In genomic region chr4:7967501-7968261, GRCh38 we compare ENCODE assay signal across 11 cellular contexts. TPM values are rescaled to one million over a fixed set of nuclear protein-coding genes. Genes with fewer than 3 reads are reported as not detected.
DNase-seq lines count a peak whose midpoint lies in the region; ATAC-seq and TF ChIP-seq lines count a peak whose summit lies in the region.
"Had no signal": no experiment of that assay in that cellular context is flagged by ENCODE, and none has a peak within 500 bp of the region (broad histone marks: within the 10 kb centered on the region; RNA-seq: fewer than 3 reads in every experiment).

No MANE protein-coding gene starts in this region.

- H3K9ac ChIP-seq in H9 (ENCODE audit: extremely low read depth, insufficient read length, low read length), result no peak overlapping the region

- no peak overlapping the region for H4K91ac ChIP-seq in H9 (ENCODE audit: insufficient read length, low read depth, low read length)

- BruUV-seq in A673 (replicated peaks; lab: Mats Ljungman, UMichigan), result no TSS peak

- CTCF ChIA-PET in A673 (lab: Charles Lee), result interaction anchor here (0.9 kb wide), 1 partner anchor 30 kb away, joined by 3 read pairs; no protein-coding TSS in a partner anchor

- H4K20me1 ChIP-seq in H9 (ENCODE audit: control insufficient read depth, insufficient read depth, insufficient read length), result peaks cover 2% of the 10 kb centered on the region

- no peak overlapping the region for H3K56ac ChIP-seq in H9 (ENCODE audit: insufficient read length, low read depth, low read length)

- POLR2A ChIA-PET in A673 (lab: Charles Lee; ENCODE audit: low non-redundant PET), result no interaction called here

- no peaks in the 10 kb centered on the region; the same call in 1 of the 2 replicates for H3K27me3 Mint-ChIP-seq in H9 (ENCODE audit: low read depth)

- H4K5ac ChIP-seq in H9 (ENCODE audit: insufficient read length, low read depth, low read length), result no peak overlapping the region

- H3K4ac ChIP-seq in H9 (ENCODE audit: low read depth, low read length), result no peak overlapping the region

- no peak overlapping the region for H2BK15ac ChIP-seq in H9 (ENCODE audit: low read depth, low read length)

- peaks cover 19 to 26% of the 10 kb centered on the region in 2 experiments for H3K4me1 Mint-ChIP-seq in H9

- H3K36me3 ChIP-seq in A673 (ENCODE audit: insufficient read depth, low read length, poor library complexity, severe bottlenecking) (no peaks in the 10 kb centered on the region), mucosa of descending colon (ENCODE audit: low read depth) (no peaks in the 10 kb centered on the region)

- H3K4me3 ChIP-seq in A673 (ENCODE audit: low read depth, low read length, poor library complexity, severe bottlenecking) (no peak overlapping the region), mucosa of descending colon (no peak overlapping the region)

- H3K9me3 Mint-ChIP-seq in H9, result no peaks in the 10 kb centered on the region; a peak in 1 of 5 replicates
- H3K9me3 Mint-ChIP-seq: endodermal cell had no signal

- H2AK5ac ChIP-seq in H9 (ENCODE audit: insufficient read length, low read length), result no peak overlapping the region

- H3K23ac ChIP-seq in H9 (ENCODE audit: insufficient read length, low read depth, low read length), result no peak overlapping the region

- peak overlapping the region; percentile 71; the same call in 1 of the 2 replicates for H3K14ac ChIP-seq in H9 (ENCODE audit: insufficient read depth, low read length)

- intact Hi-C loops in A673 (cut with micrococcal nuclease; ENCODE audit: unreplicated experiment) (no loop called here), mucosa of descending colon (cut with DNase I, micrococcal nuclease) (no loop called here)

- H4K8ac ChIP-seq in H9 (replicated peaks; ENCODE audit: insufficient read length, low read depth, low read length), result no peak overlapping the region

- H3K79me1 ChIP-seq in H9 (ENCODE audit: insufficient read depth, low read depth, low read length, poor library complexity, severe bottlenecking), result no peaks in the 10 kb centered on the region

- no peak for DNase-seq in A673 (ENCODE audit: low spot score)
- no peak for DNase-seq in H9
- peak; percentile 89 for DNase-seq in cerebellum (ENCODE audit: low spot score)
- DNase-seq in mucosa of descending colon, result peak in 2 of 3 donors; percentile 70 to 72
- DNase-seq in omental fat pad (ENCODE audit: low spot score), result no peak
- no peak for DNase-seq in NOMO-1 treated with DMSO at 0.1 percent for 48 hours (lab: John Stamatoyannopoulos, UW; ENCODE audit: unreplicated experiment)
- no peak for DNase-seq in NCI-H1436 (lab: John Stamatoyannopoulos, UW)
- no peak for DNase-seq in cortex of kidney (lab: John Stamatoyannopoulos, UW)
- DNase-seq: endodermal cell, SW 1271 had no signal

- peaks cover 2% of the 10 kb centered on the region for H3K23me2 ChIP-seq in H9 (ENCODE audit: insufficient read length, low read depth, low read length, poor library complexity, severe bottlenecking)

- no peak overlapping the region for H3K4me3 Mint-ChIP-seq in H9
- H3K4me3 Mint-ChIP-seq: endodermal cell had no signal

- H3K27ac ChIP-seq in A673 (ENCODE audit: low read depth, low read length, poor library complexity, severe bottlenecking), result peak overlapping the region; percentile 24
- no peak overlapping the region for H3K27ac ChIP-seq in H9 (ENCODE audit: insufficient read length, low read depth, low read length)

- no peak overlapping the region for H3K18ac ChIP-seq in H9 (ENCODE audit: insufficient read length, low read depth, low read length)

- H2AFZ ChIP-seq in H9 (ENCODE audit: low read length), result no peak overlapping the region

- H2BK12ac ChIP-seq in H9 (ENCODE audit: insufficient read length, low read depth, low read length), result no peak overlapping the region

- H2BK120ac ChIP-seq in H9 (ENCODE audit: low read depth, low read length, poor library complexity, severe bottlenecking), result no peak overlapping the region

- H2BK20ac ChIP-seq in H9 (ENCODE audit: low read depth, low read length, poor library complexity, severe bottlenecking), result no peak overlapping the region

- no CpG with 5 or more reads among the region's 21 CpGs for WGBS in H9 (ENCODE audit: extremely low coverage, insufficient read length, low lambda C conversion rate)

- no peaks in the 10 kb centered on the region; a peak in 1 of 7 replicates for H3K36me3 Mint-ChIP-seq in H9 (ENCODE audit: insufficient read depth in 1 of 3, low read depth in 3 of 3)

- H2BK5ac ChIP-seq in H9 (ENCODE audit: insufficient read length, low read length), result no peak overlapping the region

- H3K27me3 ChIP-seq in A673 (replicated peaks; ENCODE audit: insufficient read depth, low read depth, low read length, poor library complexity), result no peaks in the 10 kb centered on the region
- H3K27me3 ChIP-seq in H9 (ENCODE audit: insufficient read depth, low read length), result no peaks in the 10 kb centered on the region

- no peak overlapping the region for H3T11ph ChIP-seq in H9 (ENCODE audit: low read length)

- H3K9me3 ChIP-seq in A673 (ENCODE audit: low read depth, low read length, poor library complexity, severe bottlenecking), result no peaks in the 10 kb centered on the region
- no peaks in the 10 kb centered on the region for H3K9me3 ChIP-seq in H9 (ENCODE audit: control insufficient read depth, low read depth, low read length)
- no peaks in the 10 kb centered on the region for H3K9me3 ChIP-seq in mucosa of descending colon

- TF ChIP-seq CTCF in A673 (conservative IDR thresholded peaks at IDR 0.05; ENCODE audit: low read depth, low read length), result no peak
- no peak for TF ChIP-seq CTCF in H9 (conservative IDR thresholded peaks at IDR 0.05)
- TF ChIP-seq CTCF in mucosa of descending colon (IDR thresholded peaks at IDR 0.05), result no peak
- no peak for TF ChIP-seq CTCF in omental fat pad (IDR thresholded peaks at IDR 0.05)

- ATAC-seq in mucosa of descending colon (peak; percentile 5), omental fat pad (ENCODE audit: low FRiP score) (no peak)
- ATAC-seq: HCT116 had no signal

- H3K4me2 ChIP-seq in H9 (ENCODE audit: insufficient read depth, insufficient read length, low read length), result no peak overlapping the region

- H3K4me1 ChIP-seq in A673 (ENCODE audit: insufficient read depth, low read length, poor library complexity, severe bottlenecking) (peaks cover 53% of the 10 kb centered on the region), H9 (ENCODE audit: insufficient read depth, low read length) (no peaks in the 10 kb centered on the region; the same call in 1 of the 2 replicates), mucosa of descending colon (ENCODE audit: low read depth) (peaks cover 21% of the 10 kb centered on the region)

- no peaks in the 10 kb centered on the region for H3K79me2 ChIP-seq in H9 (ENCODE audit: insufficient read depth, low read length)

- peak overlapping the region in 1 of 3 experiments; percentile 31; a peak in 1 of 7 replicates for H3K27ac Mint-ChIP-seq in H9
- H3K27ac Mint-ChIP-seq: endodermal cell had no signal

RNA-seq across cellular contexts. Expression of gene AFAP1, which starts 28.0 kb away (rescaled TPM):
- total RNA-seq in A673 (2021) (42.6 and 42.9 TPM in 2 replicates), H9 (2021) (5.4 and 6.5 TPM in 2 replicates), cerebellum (74.6 TPM), mucosa of descending colon (10 to 100 TPM; 31.4 to 59.1 (median 37.1) TPM), omental fat pad (10 to 100 TPM; 24.6 to 35.5 (median 26.9) TPM)

Comparison
In these comparisons a context has a peak if more than half of its experiments do, and no peak if none do; other contexts are left out.
1. DNase-seq: peak in cerebellum (single experiment) and mucosa of descending colon (2 of 3); none in A673 (single experiment), H9 (single experiment), omental fat pad (single experiment), NOMO-1 treated with DMSO at 0.1 percent for 48 hours (single experiment), NCI-H1436 (single experiment) and cortex of kidney (single experiment).